ENCODE assay signal across 23 cellular contexts in the genomic region with DNA sequence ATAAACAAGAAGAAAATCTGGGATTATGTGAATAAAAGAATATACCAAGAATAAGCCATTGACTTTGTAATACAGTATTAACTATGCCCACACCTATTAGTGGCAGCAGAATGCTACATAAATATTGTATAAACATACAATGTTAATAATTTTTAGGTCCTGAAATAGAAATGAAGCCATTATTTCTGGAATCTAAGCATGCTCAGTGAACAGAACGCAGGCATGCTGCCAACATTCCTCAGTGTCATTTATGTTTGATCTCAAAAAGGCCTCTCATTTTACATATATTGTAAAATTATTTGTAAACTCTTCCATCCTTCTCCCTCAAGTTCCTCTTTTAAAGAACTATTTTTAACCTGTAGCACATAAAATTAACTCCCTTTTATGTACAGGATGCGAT.
DNase-seq lines count a peak whose midpoint lies in the region; ATAC-seq, FAIRE-seq and TF ChIP-seq lines count a peak whose summit lies in the region.
"Had no signal": no experiment of that assay in that cellular context is flagged by ENCODE, and none has a peak within 500 bp of the region (broad histone marks: within the 10 kb centered on the region; RNA-seq: fewer than 3 reads in every experiment).

No MANE protein-coding gene starts in this region.

- no peak for FAIRE-seq in endothelial cell of umbilical vein (lab: Jason Lieb, UNC)
- FAIRE-seq: bronchial epithelial cell, frontal cortex had no signal

- H2AFZ ChIP-seq in endothelial cell of umbilical vein (ENCODE audit: low read depth, low read length) = no peak overlapping the region
- H2AFZ ChIP-seq: GM23248 had no signal

- intact Hi-C loops in endothelial cell of umbilical vein (cut with micrococcal nuclease) = loop anchor here (10.0 kb wide), 1 partner anchor 177 kb away; no protein-coding TSS in a partner anchor

- no TSS peak for BruUV-seq in endothelial cell of umbilical vein (replicated peaks; lab: Mats Ljungman, UMichigan)

- no peak for TF ChIP-seq CTCF in endothelial cell of umbilical vein (IDR thresholded peaks at IDR 0.05; ENCODE audit: extremely low read depth in 1 of 2, insufficient read depth in 1 of 2, low read depth in 1 of 2, low read length in 2 of 2)

- TF ChIP-seq POLR2A in endothelial cell of umbilical vein (IDR thresholded peaks at IDR 0.05; ENCODE audit: low read depth, low read length) = no peak

- H3K36me3 ChIP-seq in SK-N-MC (ENCODE audit: insufficient read depth, low read length) (0 out of 2 replicates have a peak, but pooled peaks cover 3% of the 10 kb centered on the region), endothelial cell of umbilical vein (ENCODE audit: control insufficient read depth in 2 of 2, extremely low read depth in 1 of 2, insufficient read depth in 2 of 2, low read length in 2 of 2) (no peaks in the 10 kb centered on the region)
- H3K36me3 ChIP-seq: SJSA1, transverse colon had no signal

- H3K4me3 ChIP-seq in SK-N-MC = peak overlapping the region; percentile 52; the same call in 1 of the 2 replicates
- no peak overlapping the region for H3K4me3 ChIP-seq in endothelial cell of umbilical vein (replicated peaks in 1 of 3; ENCODE audit: insufficient read depth in 1 of 3, low read depth in 1 of 3, low read length in 3 of 3)
- H3K4me3 ChIP-seq: GM23248, SJSA1, spleen, transverse colon had no signal

- H3K9me3 ChIP-seq in SK-N-MC (ENCODE audit: low read depth, low read length) (no peaks in the 10 kb centered on the region), endothelial cell of umbilical vein (replicated peaks; ENCODE audit: control insufficient read depth, insufficient read depth, low read length) (no peaks in the 10 kb centered on the region)
- H3K9me3 ChIP-seq: SJSA1, transverse colon had no signal

- POLR2A ChIA-PET in endothelial cell of umbilical vein (lab: Charles Lee) = no interaction called here

- no peaks in the 10 kb centered on the region for H3K9me1 ChIP-seq in endothelial cell of umbilical vein (replicated peaks; ENCODE audit: control insufficient read depth, extremely low read depth, insufficient read depth, low read length)

- peak; percentile 50 to 64 for DNase-seq in Kasumi-1 (lab: John Stamatoyannopoulos, UW)
- peak; percentile 68 for DNase-seq in SK-N-MC (ENCODE audit: low read depth, low spot score)
- peak; percentile 51 for DNase-seq in endothelial cell of umbilical vein (ENCODE audit: low read depth, low spot score)
- peak; percentile 52 for DNase-seq in renal cortical epithelial cell (ENCODE audit: low read depth)
- no peak for DNase-seq in HK-2 (ENCODE audit: unreplicated experiment)
- DNase-seq in NCI-H748 (lab: John Stamatoyannopoulos, UW; ENCODE audit: unreplicated experiment) = no peak
- DNase-seq: activated CD4-positive, alpha-beta T cell treated with anti-CD3 and anti-CD28 coated beads, Interleukin-2, amount 10 ng/mL, durations not matched to agents 7 days and 5 days; activated naive CD4-positive, alpha-beta T cell treated with anti-CD3 and anti-CD28 coated beads, Interleukin-2, amount 50 U/mL, for 16 hours; DND-41; GM23248; naive thymus-derived CD8-positive, alpha-beta T cell; NCI-H146; NCI-H345; spleen; transverse colon had no signal

- H3K27me3 ChIP-seq in endothelial cell of umbilical vein (ENCODE audit: control insufficient read depth in 2 of 2, insufficient read depth in 2 of 2, low read length in 2 of 2) = no peaks in the 10 kb centered on the region
- H3K27me3 ChIP-seq: SJSA1, spleen, transverse colon had no signal

- peaks cover 12% of the 10 kb centered on the region for H3K4me1 ChIP-seq in endothelial cell of umbilical vein (ENCODE audit: control insufficient read depth, extremely low read depth, insufficient read depth, low read length)
- H3K4me1 ChIP-seq: SJSA1 had no signal

- dilution Hi-C loops in endothelial cell of umbilical vein (cut with MboI; ENCODE audit: extremely low pct_ligation_motif_present, low sequenced_read_pairs) = no loop called here

- H3K79me2 ChIP-seq in endothelial cell of umbilical vein (ENCODE audit: control insufficient read depth, insufficient read depth, low read length) = no peaks in the 10 kb centered on the region

- H3K4me2 ChIP-seq in endothelial cell of umbilical vein (ENCODE audit: insufficient read depth, low read length) = no peak overlapping the region
- H3K4me2 ChIP-seq: KMS-11 had no signal

- no peak for ATAC-seq in HG03469 (IDR thresholded peaks at IDR 0.05; ENCODE audit: unreplicated experiment)
- ATAC-seq: naive thymus-derived CD8-positive, alpha-beta T cell; stimulated activated memory B cell treated with anti-CD40 and anti-IgM and Interleukin-4, amounts not matched to agents 10 μg/mL and 1 μg/mL and 100 μg/mL, for 72 hours had no signal

- H3K27ac ChIP-seq in SK-N-MC = peak overlapping the region; percentile 78
- H3K27ac ChIP-seq in endothelial cell of umbilical vein (ENCODE audit: insufficient read depth, low read depth, low read length) = no peak overlapping the region
- H3K27ac ChIP-seq: C4-2B, GM23248, HL-60, KMS-11, SJSA1, spleen, transverse colon had no signal

- no peaks in the 10 kb centered on the region for H4K20me1 ChIP-seq in endothelial cell of umbilical vein (replicated peaks; ENCODE audit: control insufficient read depth, extremely low read depth, insufficient read depth, low read length)

- H3K9ac ChIP-seq in SK-N-MC (ENCODE audit: insufficient read length) (no peak overlapping the region), endothelial cell of umbilical vein (replicated peaks; ENCODE audit: extremely low read depth, insufficient read depth, low read length) (no peak overlapping the region)
- H3K9ac ChIP-seq: GM23248, KMS-11 had no signal

- CTCF ChIA-PET in endothelial cell of umbilical vein (lab: Charles Lee) = no interaction called here

TF ChIP-seq in endothelial cell of umbilical vein, 7 proteins besides CTCF, POLR2A, EP300 and RAD21:
- no peak for TF ChIP-seq MYC (IDR thresholded peaks at IDR 0.05; ENCODE audit: low read depth, low read length)
- TF ChIP-seq EZH2 (IDR thresholded peaks at IDR 0.05; ENCODE audit: borderline replicate concordance, low read depth, low read length, severe bottlenecking) = no peak
- TF ChIP-seq JUN (IDR thresholded peaks at IDR 0.05; ENCODE audit: borderline replicate concordance, insufficient read depth, insufficient read length, low read depth) = no peak
- TF ChIP-seq FOS (IDR thresholded peaks at IDR 0.05; ENCODE audit: borderline replicate concordance, insufficient read depth, low read length) = no peak
- TF ChIP-seq, protein P1, sequence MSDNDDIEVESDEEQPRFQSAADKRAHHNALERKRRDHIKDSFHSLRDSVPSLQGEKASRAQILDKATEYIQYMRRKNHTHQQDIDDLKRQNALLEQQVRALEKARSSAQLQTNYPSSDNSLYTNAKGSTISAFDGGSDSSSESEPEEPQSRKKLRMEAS (IDR thresholded peaks at IDR 0.05; ENCODE audit: insufficient read depth, insufficient read length) = no peak
- no peak for TF ChIP-seq POLR2AphosphoS5 (IDR thresholded peaks at IDR 0.05; ENCODE audit: insufficient read depth, low read depth, low read length)
- TF ChIP-seq GATA2 (IDR thresholded peaks at IDR 0.05; ENCODE audit: insufficient read depth, insufficient read length, low read depth, low read length) = no peak

Comparison
In these comparisons a context has a peak if more than half of its experiments do, and no peak if none do; other contexts are left out.
1. DNase-seq: peak in Kasumi-1 (2 of 2), SK-N-MC (single experiment), endothelial cell of umbilical vein (single experiment) and renal cortical epithelial cell (single experiment); none in HK-2 (single experiment) and NCI-H748 (single experiment).